Comparison of ENCODE assay signal across 10 cellular contexts in genomic region chr10:35422236-35422635, GRCh38.
DNase-seq lines count a peak whose midpoint lies in the region; ATAC-seq, FAIRE-seq and TF ChIP-seq lines count a peak whose summit lies in the region.
"Had no signal": no experiment of that assay in that cellular context is flagged by ENCODE, and none has a peak within 500 bp of the region (broad histone marks: within the 10 kb centered on the region; RNA-seq: fewer than 3 reads in every experiment).

No MANE protein-coding gene starts in this region.

- no TSS peak for BruUV-seq in HepG2 (replicated peaks; lab: Mats Ljungman, UMichigan)

- TF ChIP-seq CTCF in HepG2 (CRISPR knock-in tag; IDR thresholded peaks at IDR 0.05) (no peak), natural killer cell (IDR thresholded peaks at IDR 0.05) (no peak)

- no peak for TF ChIP-seq RAD21 in HepG2 (CRISPR knock-in tag; IDR thresholded peaks at IDR 0.05)

- H3K4me3 Mint-ChIP-seq in activated naive CD8-positive, alpha-beta T cell treated with anti-CD3 and anti-CD28 coated beads for 36 hours, result no peak overlapping the region
- H3K4me3 Mint-ChIP-seq in natural killer cell, result no peak overlapping the region

- peak; percentile 18 for FAIRE-seq in HepG2 (lab: Jason Lieb, UNC)

- POLR2A ChIA-PET in HepG2 (lab: Yijun Ruan, JAX), result interaction anchor here (1.5 kb wide), 1 partner anchor 29 kb away, joined by 3 read pairs; no protein-coding TSS in a partner anchor

- peaks cover 90% of the 10 kb centered on the region for H3K79me2 ChIP-seq in HepG2 (ENCODE audit: insufficient read depth, low read length)

- peaks cover 5% of the 10 kb centered on the region for H3K36me3 Mint-ChIP-seq in activated naive CD8-positive, alpha-beta T cell treated with anti-CD3 and anti-CD28 coated beads for 36 hours
- H3K36me3 Mint-ChIP-seq in natural killer cell, result no peaks in the 10 kb centered on the region

- WGBS in HepG2 (ENCODE audit: low lambda C conversion rate), result 67% methylated on average over 5 of the region's 5 CpGs

- TF ChIP-seq POLR2A in HepG2 (IDR thresholded peaks at IDR 0.05; ENCODE audit: insufficient read depth in 1 of 2, low read depth in 2 of 2, low read length in 2 of 2), result no peak

- H3K4me1 Mint-ChIP-seq in activated naive CD8-positive, alpha-beta T cell treated with anti-CD3 and anti-CD28 coated beads for 36 hours, result peaks cover 55% of the 10 kb centered on the region
- peaks cover 49 to 65% of the 10 kb centered on the region in 2 donors for H3K4me1 Mint-ChIP-seq in natural killer cell

- no peak overlapping the region for H2AFZ ChIP-seq in HepG2 (ENCODE audit: low read length)

- in situ Hi-C loops in HepG2 (cut with HindIII; ENCODE audit: extremely low pct_ligation_motif_present, low pct_unique_long_range_greater_than_20kb), result no loop called here

- TF ChIP-seq EP300 in HepG2 (IDR thresholded peaks at IDR 0.05; ENCODE audit: low read depth in 2 of 2, low read length in 2 of 2), result no peak
- no peak for TF ChIP-seq EP300 in HepG2 (CRISPR knock-in tag; IDR thresholded peaks at IDR 0.05; ENCODE audit: borderline replicate concordance)

- no peak overlapping the region for H3K4me3 ChIP-seq in HepG2 (replicated peaks in 1 of 3; ENCODE audit: insufficient read depth in 1 of 3, low read depth in 2 of 3, low read length in 3 of 3)
- H3K4me3 ChIP-seq: cardiac muscle cell had no signal

- H3K9me3 ChIP-seq in HepG2 (ENCODE audit: low read length), result no peaks in the 10 kb centered on the region

- no peaks in the 10 kb centered on the region for H3K9me3 Mint-ChIP-seq in activated naive CD8-positive, alpha-beta T cell treated with anti-CD3 and anti-CD28 coated beads for 36 hours
- no peaks in the 10 kb centered on the region for H3K9me3 Mint-ChIP-seq in natural killer cell

- H3K4me2 ChIP-seq in HepG2 (ENCODE audit: low read depth, low read length), result no peak overlapping the region

- H3K27me3 Mint-ChIP-seq in activated naive CD8-positive, alpha-beta T cell treated with anti-CD3 and anti-CD28 coated beads for 36 hours, result no peaks in the 10 kb centered on the region
- H3K27me3 Mint-ChIP-seq in natural killer cell (ENCODE audit: low read depth in 2 of 2), result no peaks in the 10 kb centered on the region

- ATAC-seq in HepG2 (no peak), GM19463 (IDR thresholded peaks at IDR 0.05; ENCODE audit: unreplicated experiment) (no peak), natural killer cell (no peak)

- peaks cover 78% of the 10 kb centered on the region for H3K4me1 ChIP-seq in HepG2 (ENCODE audit: insufficient read depth, low read length)

- no peaks in the 10 kb centered on the region for H4K20me1 ChIP-seq in HepG2 (ENCODE audit: insufficient read depth, low read length)

- H3K36me3 ChIP-seq in HepG2 (replicated peaks in 1 of 2; ENCODE audit: control insufficient read depth in 1 of 2, insufficient read depth in 2 of 2, low read length in 2 of 2), result no peaks in the 10 kb centered on the region
- H3K36me3 ChIP-seq: cardiac muscle cell had no signal

- no peak overlapping the region for H3K9ac ChIP-seq in HepG2 (ENCODE audit: insufficient read depth, low read depth, low read length)

- H3K27me3 ChIP-seq in HepG2 (ENCODE audit: control insufficient read depth in 1 of 2, insufficient read depth in 2 of 2, low read length in 2 of 2), result no peaks in the 10 kb centered on the region
- H3K27me3 ChIP-seq: cardiac muscle cell had no signal

- H3K27ac ChIP-seq in caudate nucleus (ENCODE audit: low read depth, low read length) (peak overlapping the region; percentile 55), HepG2 (ENCODE audit: extremely low read length, insufficient read depth, low read length) (no peak overlapping the region), temporal lobe (ENCODE audit: low read depth, low read length) (peak overlapping the region; percentile 36)
- H3K27ac ChIP-seq: cardiac muscle cell had no signal

- no peak overlapping the region for H3K27ac Mint-ChIP-seq in activated naive CD8-positive, alpha-beta T cell treated with anti-CD3 and anti-CD28 coated beads for 36 hours
- H3K27ac Mint-ChIP-seq in natural killer cell, result no peak overlapping the region

- intact Hi-C loops in HepG2 (cut with micrococcal nuclease; ENCODE audit: unreplicated experiment), result no loop called here
- intact Hi-C loops in natural killer cell (cut with micrococcal nuclease), result no loop called here

- CTCF ChIA-PET in HepG2 (lab: Yijun Ruan, JAX; ENCODE audit: low intra/inter-chr PET ratio, low total read pairs), result no interaction called here

- DNase-seq in NCI-H226, result peak; percentile 57
- DNase-seq in caudate nucleus (lab: John Stamatoyannopoulos, UW), result no peak
- DNase-seq in HepG2 (ENCODE audit: low spot score), result peak; percentile 31
- DNase-seq in activated naive CD8-positive, alpha-beta T cell treated with anti-CD3 and anti-CD28 coated beads for 36 hours, result no peak
- DNase-seq in NCI-H446 treated with DMSO at 0.1 percent for 48 hours (lab: John Stamatoyannopoulos, UW), result no peak
- DNase-seq in natural killer cell, result no peak
- DNase-seq: T-helper 1 cell had no signal

TF ChIP-seq in HepG2, 621 proteins besides CTCF, POLR2A, EP300 and RAD21:
- TF ChIP-seq MEF2D (CRISPR knock-in tag; IDR thresholded peaks at IDR 0.05), result no peak
- TF ChIP-seq KDM3A (CRISPR knock-in tag; IDR thresholded peaks at IDR 0.05; ENCODE audit: low read depth), result no peak
- no peak for TF ChIP-seq PHF5A (CRISPR knock-in tag; IDR thresholded peaks at IDR 0.05; ENCODE audit: low read depth, unreplicated experiment)
- no peak for TF ChIP-seq ZNF605 (CRISPR knock-in tag; IDR thresholded peaks at IDR 0.05)
- TF ChIP-seq ZIK1 (CRISPR knock-in tag; IDR thresholded peaks at IDR 0.05; ENCODE audit: borderline replicate concordance, low read depth), result no peak
- TF ChIP-seq ZSCAN22 (CRISPR knock-in tag; IDR thresholded peaks at IDR 0.05), result no peak
- 0 out of 2 replicates have a peak, but pooled peaks have one; percentile 9 for TF ChIP-seq SAP130 (CRISPR knock-in tag; IDR thresholded peaks at IDR 0.05; ENCODE audit: low read depth)
- no peak for TF ChIP-seq CREB1 (IDR thresholded peaks at IDR 0.05)
- TF ChIP-seq CREB1 (CRISPR knock-in tag; IDR thresholded peaks at IDR 0.05), result no peak

Comparison
In these comparisons a context has a peak if more than half of its experiments do, and no peak if none do; other contexts are left out.
1. DNase-seq: peak in NCI-H226 (single experiment) and HepG2 (single experiment); none in caudate nucleus (0 of 61), activated naive CD8-positive, alpha-beta T cell treated with anti-CD3 and anti-CD28 coated beads for 36 hours (single experiment), NCI-H446 treated with DMSO at 0.1 percent for 48 hours (single experiment) and natural killer cell (single experiment).